In the genomic region with DNA sequence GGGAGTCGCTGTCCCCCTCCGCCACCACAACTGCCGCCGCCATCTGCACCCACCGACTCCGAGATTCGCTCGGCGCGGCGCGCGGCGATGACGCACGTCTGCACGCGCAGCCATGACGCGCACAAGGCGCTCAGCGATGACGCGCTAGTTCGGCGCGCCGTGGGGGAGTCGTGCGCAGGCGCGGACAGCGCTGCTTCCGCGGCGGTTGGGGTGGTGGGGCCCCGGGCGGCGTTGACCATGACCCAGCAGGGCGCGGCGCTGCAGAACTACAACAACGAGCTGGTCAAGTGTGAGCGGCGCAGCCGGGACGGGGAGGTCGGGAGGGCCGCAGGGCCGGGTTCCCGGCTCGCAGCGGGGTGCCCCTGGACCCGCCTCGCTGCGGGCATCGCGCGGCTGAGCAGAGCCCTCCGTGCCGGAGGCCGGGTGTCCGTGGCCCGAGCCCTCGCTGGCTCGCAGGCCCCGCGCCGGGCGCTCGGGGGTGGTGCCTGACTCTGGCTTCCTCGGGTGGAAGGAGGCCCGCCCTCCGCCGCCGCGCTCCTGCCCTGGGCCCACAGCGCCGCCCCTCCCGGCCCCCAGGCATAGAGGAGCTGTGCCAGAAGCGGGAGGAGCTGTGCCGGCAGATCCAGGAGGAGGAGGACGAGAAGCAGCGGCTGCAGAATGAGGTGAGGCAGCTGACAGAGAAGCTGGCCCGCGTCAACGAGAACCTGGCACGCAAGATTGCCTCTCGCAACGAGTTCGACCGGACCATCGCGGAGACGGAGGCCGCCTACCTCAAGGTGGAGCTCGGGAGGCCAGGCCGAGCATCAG, we compare ENCODE assay signal across 1 cellular context.
TF ChIP-seq lines count a peak whose summit lies in the region.

A gene with protein sequence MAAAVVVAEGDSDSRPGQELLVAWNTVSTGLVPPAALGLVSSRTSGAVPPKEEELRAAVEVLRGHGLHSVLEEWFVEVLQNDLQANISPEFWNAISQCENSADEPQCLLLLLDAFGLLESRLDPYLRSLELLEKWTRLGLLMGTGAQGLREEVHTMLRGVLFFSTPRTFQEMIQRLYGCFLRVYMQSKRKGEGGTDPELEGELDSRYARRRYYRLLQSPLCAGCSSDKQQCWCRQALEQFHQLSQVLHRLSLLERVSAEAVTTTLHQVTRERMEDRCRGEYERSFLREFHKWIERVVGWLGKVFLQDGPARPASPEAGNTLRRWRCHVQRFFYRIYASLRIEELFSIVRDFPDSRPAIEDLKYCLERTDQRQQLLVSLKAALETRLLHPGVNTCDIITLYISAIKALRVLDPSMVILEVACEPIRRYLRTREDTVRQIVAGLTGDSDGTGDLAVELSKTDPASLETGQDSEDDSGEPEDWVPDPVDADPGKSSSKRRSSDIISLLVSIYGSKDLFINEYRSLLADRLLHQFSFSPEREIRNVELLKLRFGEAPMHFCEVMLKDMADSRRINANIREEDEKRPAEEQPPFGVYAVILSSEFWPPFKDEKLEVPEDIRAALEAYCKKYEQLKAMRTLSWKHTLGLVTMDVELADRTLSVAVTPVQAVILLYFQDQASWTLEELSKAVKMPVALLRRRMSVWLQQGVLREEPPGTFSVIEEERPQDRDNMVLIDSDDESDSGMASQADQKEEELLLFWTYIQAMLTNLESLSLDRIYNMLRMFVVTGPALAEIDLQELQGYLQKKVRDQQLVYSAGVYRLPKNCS (minus strand): TSS at position 71 of the 807 bp plus-strand sequence. CDS start 28 bp downstream, at position 43.
A gene with protein sequence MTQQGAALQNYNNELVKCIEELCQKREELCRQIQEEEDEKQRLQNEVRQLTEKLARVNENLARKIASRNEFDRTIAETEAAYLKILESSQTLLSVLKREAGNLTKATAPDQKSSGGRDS (plus strand): TSS at position 187 of the 807 bp plus-strand sequence. CDS start 51 bp downstream, at position 238.

TF ChIP-seq in HEK293, 187 proteins besides CTCF, POLR2A, EP300 and RAD21 (continued from another document and continues in another):
- TF ChIP-seq ZNF174 (tag by site-specific recombination; IDR thresholded peaks at IDR 0.05) (no peak), ZXDB (tag by site-specific recombination; IDR thresholded peaks at IDR 0.05) (peak; percentile 91), ZNF837 (tag by site-specific recombination; IDR thresholded peaks at IDR 0.05) (no peak), ZNF248 (tag by site-specific recombination; IDR thresholded peaks at IDR 0.05) (no peak), ZFHX2 (tag by site-specific recombination; conservative IDR thresholded peaks at IDR 0.05) (peak; percentile 53), FEZF1 (tag by site-specific recombination; IDR thresholded peaks at IDR 0.05) (0 out of 2 replicates have a peak, but pooled peaks have one; percentile 14), ZNF221 (tag by site-specific recombination; IDR thresholded peaks at IDR 0.05; ENCODE audit: borderline replicate concordance) (no peak; the same call in 1 of the 2 replicates), RBAK (tag by site-specific recombination; IDR thresholded peaks at IDR 0.05) (no peak), ZNF48 (tag by site-specific recombination; IDR thresholded peaks at IDR 0.05) (no peak), ZNF501 (tag by site-specific recombination; IDR thresholded peaks at IDR 0.05) (peak; percentile 51), ZNF558 (tag by site-specific recombination; IDR thresholded peaks at IDR 0.05) (no peak), ZNF623 (tag by site-specific recombination; IDR thresholded peaks at IDR 0.05) (no peak), ZNF610 (tag by site-specific recombination; IDR thresholded peaks at IDR 0.05; ENCODE audit: borderline replicate concordance) (peak; percentile 64; the same call in 1 of the 2 replicates), ZNF341 (tag by site-specific recombination; IDR thresholded peaks at IDR 0.05; ENCODE audit: low read depth) (peak; percentile 99), KLF16 (tag by site-specific recombination; IDR thresholded peaks at IDR 0.05) (peak; percentile 79; the same call in 1 of the 2 replicates), BCL11B (tag by site-specific recombination; IDR thresholded peaks at IDR 0.05; ENCODE audit: low read depth) (no peak), ZNF621 (tag by site-specific recombination; IDR thresholded peaks at IDR 0.05) (no peak), MEIS1 (CRISPR knock-in tag; IDR thresholded peaks at IDR 0.05; ENCODE audit: borderline replicate concordance) (no peak), ZNF112 (tag by site-specific recombination; IDR thresholded peaks at IDR 0.05) (no peak), ZFP37 (tag by site-specific recombination; IDR thresholded peaks at IDR 0.05) (0 out of 2 replicates have a peak, but pooled peaks have one; percentile 5), ZNF624 (tag by site-specific recombination; IDR thresholded peaks at IDR 0.05) (no peak), ZNF155 (tag by site-specific recombination; IDR thresholded peaks at IDR 0.05) (no peak), ZNF670 (tag by site-specific recombination; IDR thresholded peaks at IDR 0.05; ENCODE audit: low read depth) (no peak), ZNF175 (tag by site-specific recombination; IDR thresholded peaks at IDR 0.05) (no peak), IKZF3 (tag by site-specific recombination; IDR thresholded peaks at IDR 0.05) (peak; percentile 73), ZNF521 (tag by site-specific recombination; IDR thresholded peaks at IDR 0.05) (no peak), ZNF426 (tag by site-specific recombination; IDR thresholded peaks at IDR 0.05) (no peak), ZNF223 (tag by site-specific recombination; IDR thresholded peaks at IDR 0.05) (0 out of 2 replicates have a peak, but pooled peaks have one; percentile 33), ZNF19 (tag by site-specific recombination; IDR thresholded peaks at IDR 0.05; ENCODE audit: low read depth) (no peak), WT1 (tag by site-specific recombination; IDR thresholded peaks at IDR 0.05) (peak; percentile 42; the same call in 1 of the 2 replicates), SALL2 (tag by site-specific recombination; IDR thresholded peaks at IDR 0.05; ENCODE audit: borderline replicate concordance) (no peak), ZNF302 (tag by site-specific recombination; IDR thresholded peaks at IDR 0.05; ENCODE audit: low read depth) (no peak), ZBTB17 (tag by site-specific recombination; IDR thresholded peaks at IDR 0.05) (peak; percentile 84), ZNF10 (tag by site-specific recombination; IDR thresholded peaks at IDR 0.05) (no peak), SP3 (tag by site-specific recombination; IDR thresholded peaks at IDR 0.05) (no peak; the same call in none of the 2 replicates), ZBTB20 (tag by site-specific recombination; IDR thresholded peaks at IDR 0.05) (peak; percentile 94), ZSCAN23 (tag by site-specific recombination; IDR thresholded peaks at IDR 0.05) (no peak), ZFP69B (tag by site-specific recombination; IDR thresholded peaks at IDR 0.05) (peak; percentile 95), GLIS1 (tag by site-specific recombination; IDR thresholded peaks at IDR 0.05) (peak; percentile 69), ZBTB1 (tag by site-specific recombination; IDR thresholded peaks at IDR 0.05) (no peak), ZNF626 (tag by site-specific recombination; IDR thresholded peaks at IDR 0.05) (no peak), ZNF596 (tag by site-specific recombination; IDR thresholded peaks at IDR 0.05) (no peak)
- TF ChIP-seq, protein P1, sequence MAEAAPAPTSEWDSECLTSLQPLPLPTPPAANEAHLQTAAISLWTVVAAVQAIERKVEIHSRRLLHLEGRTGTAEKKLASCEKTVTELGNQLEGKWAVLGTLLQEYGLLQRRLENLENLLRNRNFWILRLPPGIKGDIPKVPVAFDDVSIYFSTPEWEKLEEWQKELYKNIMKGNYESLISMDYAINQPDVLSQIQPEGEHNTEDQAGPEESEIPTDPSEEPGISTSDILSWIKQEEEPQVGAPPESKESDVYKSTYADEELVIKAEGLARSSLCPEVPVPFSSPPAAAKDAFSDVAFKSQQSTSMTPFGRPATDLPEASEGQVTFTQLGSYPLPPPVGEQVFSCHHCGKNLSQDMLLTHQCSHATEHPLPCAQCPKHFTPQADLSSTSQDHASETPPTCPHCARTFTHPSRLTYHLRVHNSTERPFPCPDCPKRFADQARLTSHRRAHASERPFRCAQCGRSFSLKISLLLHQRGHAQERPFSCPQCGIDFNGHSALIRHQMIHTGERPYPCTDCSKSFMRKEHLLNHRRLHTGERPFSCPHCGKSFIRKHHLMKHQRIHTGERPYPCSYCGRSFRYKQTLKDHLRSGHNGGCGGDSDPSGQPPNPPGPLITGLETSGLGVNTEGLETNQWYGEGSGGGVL (tag by site-specific recombination; IDR thresholded peaks at IDR 0.05) = no peak
- TF ChIP-seq, protein P2, sequence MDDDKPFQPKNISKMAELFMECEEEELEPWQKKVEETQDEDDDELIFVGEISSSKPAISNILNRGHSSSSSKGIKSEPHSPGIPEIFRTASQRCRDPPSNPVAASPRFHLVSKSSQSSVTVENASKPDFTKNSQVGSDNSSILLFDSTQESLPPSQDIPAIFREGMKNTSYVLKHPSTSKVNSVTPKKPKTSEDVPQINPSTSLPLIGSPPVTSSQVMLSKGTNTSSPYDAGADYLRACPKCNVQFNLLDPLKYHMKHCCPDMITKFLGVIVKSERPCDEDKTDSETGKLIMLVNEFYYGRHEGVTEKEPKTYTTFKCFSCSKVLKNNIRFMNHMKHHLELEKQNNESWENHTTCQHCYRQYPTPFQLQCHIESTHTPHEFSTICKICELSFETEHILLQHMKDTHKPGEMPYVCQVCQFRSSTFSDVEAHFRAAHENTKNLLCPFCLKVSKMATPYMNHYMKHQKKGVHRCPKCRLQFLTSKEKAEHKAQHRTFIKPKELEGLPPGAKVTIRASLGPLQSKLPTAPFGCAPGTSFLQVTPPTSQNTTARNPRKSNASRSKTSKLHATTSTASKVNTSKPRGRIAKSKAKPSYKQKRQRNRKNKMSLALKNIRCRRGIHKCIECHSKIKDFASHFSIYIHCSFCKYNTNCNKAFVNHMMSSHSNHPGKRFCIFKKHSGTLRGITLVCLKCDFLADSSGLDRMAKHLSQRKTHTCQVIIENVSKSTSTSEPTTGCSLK (tag by site-specific recombination; IDR thresholded peaks at IDR 0.05) = no peak
- TF ChIP-seq, protein P3, sequence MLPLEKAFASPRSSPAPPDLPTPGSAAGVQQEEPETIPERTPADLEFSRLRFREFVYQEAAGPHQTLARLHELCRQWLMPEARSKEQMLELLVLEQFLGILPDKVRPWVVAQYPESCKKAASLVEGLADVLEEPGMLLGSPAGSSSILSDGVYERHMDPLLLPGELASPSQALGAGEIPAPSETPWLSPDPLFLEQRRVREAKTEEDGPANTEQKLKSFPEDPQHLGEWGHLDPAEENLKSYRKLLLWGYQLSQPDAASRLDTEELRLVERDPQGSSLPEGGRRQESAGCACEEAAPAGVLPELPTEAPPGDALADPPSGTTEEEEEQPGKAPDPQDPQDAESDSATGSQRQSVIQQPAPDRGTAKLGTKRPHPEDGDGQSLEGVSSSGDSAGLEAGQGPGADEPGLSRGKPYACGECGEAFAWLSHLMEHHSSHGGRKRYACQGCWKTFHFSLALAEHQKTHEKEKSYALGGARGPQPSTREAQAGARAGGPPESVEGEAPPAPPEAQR (tag by site-specific recombination; IDR thresholded peaks at IDR 0.05) = peak; percentile 52; the same call in 1 of the 2 replicates
- TF ChIP-seq, protein P4, sequence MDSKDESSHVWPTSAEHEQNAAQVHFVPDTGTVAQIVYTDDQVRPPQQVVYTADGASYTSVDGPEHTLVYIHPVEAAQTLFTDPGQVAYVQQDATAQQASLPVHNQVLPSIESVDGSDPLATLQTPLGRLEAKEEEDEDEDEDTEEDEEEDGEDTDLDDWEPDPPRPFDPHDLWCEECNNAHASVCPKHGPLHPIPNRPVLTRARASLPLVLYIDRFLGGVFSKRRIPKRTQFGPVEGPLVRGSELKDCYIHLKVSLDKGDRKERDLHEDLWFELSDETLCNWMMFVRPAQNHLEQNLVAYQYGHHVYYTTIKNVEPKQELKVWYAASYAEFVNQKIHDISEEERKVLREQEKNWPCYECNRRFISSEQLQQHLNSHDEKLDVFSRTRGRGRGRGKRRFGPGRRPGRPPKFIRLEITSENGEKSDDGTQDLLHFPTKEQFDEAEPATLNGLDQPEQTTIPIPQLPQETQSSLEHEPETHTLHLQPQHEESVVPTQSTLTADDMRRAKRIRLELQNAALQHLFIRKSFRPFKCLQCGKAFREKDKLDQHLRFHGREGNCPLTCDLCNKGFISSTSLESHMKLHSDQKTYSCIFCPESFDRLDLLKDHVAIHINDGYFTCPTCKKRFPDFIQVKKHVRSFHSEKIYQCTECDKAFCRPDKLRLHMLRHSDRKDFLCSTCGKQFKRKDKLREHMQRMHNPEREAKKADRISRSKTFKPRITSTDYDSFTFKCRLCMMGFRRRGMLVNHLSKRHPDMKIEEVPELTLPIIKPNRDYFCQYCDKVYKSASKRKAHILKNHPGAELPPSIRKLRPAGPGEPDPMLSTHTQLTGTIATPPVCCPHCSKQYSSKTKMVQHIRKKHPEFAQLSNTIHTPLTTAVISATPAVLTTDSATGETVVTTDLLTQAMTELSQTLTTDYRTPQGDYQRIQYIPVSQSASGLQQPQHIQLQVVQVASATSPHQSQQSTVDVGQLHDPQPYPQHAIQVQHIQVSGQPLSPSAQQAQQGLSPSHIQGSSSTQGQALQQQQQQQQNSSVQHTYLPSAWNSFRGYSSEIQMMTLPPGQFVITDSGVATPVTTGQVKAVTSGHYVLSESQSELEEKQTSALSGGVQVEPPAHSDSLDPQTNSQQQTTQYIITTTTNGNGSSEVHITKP (tag by site-specific recombination; IDR thresholded peaks at IDR 0.05) = peak; percentile 61
- TF ChIP-seq, protein P5, sequence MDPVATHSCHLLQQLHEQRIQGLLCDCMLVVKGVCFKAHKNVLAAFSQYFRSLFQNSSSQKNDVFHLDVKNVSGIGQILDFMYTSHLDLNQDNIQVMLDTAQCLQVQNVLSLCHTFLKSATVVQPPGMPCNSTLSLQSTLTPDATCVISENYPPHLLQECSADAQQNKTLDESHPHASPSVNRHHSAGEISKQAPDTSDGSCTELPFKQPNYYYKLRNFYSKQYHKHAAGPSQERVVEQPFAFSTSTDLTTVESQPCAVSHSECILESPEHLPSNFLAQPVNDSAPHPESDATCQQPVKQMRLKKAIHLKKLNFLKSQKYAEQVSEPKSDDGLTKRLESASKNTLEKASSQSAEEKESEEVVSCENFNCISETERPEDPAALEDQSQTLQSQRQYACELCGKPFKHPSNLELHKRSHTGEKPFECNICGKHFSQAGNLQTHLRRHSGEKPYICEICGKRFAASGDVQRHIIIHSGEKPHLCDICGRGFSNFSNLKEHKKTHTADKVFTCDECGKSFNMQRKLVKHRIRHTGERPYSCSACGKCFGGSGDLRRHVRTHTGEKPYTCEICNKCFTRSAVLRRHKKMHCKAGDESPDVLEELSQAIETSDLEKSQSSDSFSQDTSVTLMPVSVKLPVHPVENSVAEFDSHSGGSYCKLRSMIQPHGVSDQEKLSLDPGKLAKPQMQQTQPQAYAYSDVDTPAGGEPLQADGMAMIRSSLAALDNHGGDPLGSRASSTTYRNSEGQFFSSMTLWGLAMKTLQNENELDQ (tag by site-specific recombination; IDR thresholded peaks at IDR 0.05; ENCODE audit: low read depth) = no peak
- TF ChIP-seq, protein P6, sequence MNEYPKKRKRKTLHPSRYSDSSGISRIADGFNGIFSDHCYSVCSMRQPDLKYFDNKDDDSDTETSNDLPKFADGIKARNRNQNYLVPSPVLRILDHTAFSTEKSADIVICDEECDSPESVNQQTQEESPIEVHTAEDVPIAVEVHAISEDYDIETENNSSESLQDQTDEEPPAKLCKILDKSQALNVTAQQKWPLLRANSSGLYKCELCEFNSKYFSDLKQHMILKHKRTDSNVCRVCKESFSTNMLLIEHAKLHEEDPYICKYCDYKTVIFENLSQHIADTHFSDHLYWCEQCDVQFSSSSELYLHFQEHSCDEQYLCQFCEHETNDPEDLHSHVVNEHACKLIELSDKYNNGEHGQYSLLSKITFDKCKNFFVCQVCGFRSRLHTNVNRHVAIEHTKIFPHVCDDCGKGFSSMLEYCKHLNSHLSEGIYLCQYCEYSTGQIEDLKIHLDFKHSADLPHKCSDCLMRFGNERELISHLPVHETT (tag by site-specific recombination; IDR thresholded peaks at IDR 0.05) = peak; percentile 92; the same call in 1 of the 2 replicates
